ENCODE assay signal across 20 cellular contexts in genomic region chr3:73608805-73609641, GRCh38. TPM values are rescaled to one million over a fixed set of nuclear protein-coding genes. Genes with fewer than 3 reads are reported as not detected.
DNase-seq lines count a peak whose midpoint lies in the region; ATAC-seq, FAIRE-seq and TF ChIP-seq lines count a peak whose summit lies in the region.
"Had no signal": no experiment of that assay in that cellular context is flagged by ENCODE, and none has a peak within 500 bp of the region (broad histone marks: within the 10 kb centered on the region; RNA-seq: fewer than 3 reads in every experiment).

No MANE protein-coding gene starts in this region.

- H3K4me1 Mint-ChIP-seq in astrocyte (ENCODE audit: low read depth, unreplicated experiment): peaks cover 69% of the 10 kb centered on the region
- peaks cover 57% of the 10 kb centered on the region for H3K4me1 Mint-ChIP-seq in mesothelial cell of epicardium
- H3K4me1 Mint-ChIP-seq: CD14-positive monocyte had no signal

- no peaks in the 10 kb centered on the region for H3K9me3 ChIP-seq in astrocyte (ENCODE audit: insufficient read depth, low read depth, low read length)
- no peaks in the 10 kb centered on the region for H3K9me3 ChIP-seq in gastroesophageal sphincter
- no peaks in the 10 kb centered on the region for H3K9me3 ChIP-seq in subcutaneous abdominal adipose tissue (ENCODE audit: control insufficient read depth in 5 of 5, low read length in 5 of 5)
- H3K9me3 ChIP-seq: suprapubic skin had no signal

- peaks cover 9% of the 10 kb centered on the region for H3K36me3 Mint-ChIP-seq in astrocyte (ENCODE audit: low read depth, unreplicated experiment)
- peaks cover 9% of the 10 kb centered on the region for H3K36me3 Mint-ChIP-seq in mesothelial cell of epicardium
- H3K36me3 Mint-ChIP-seq: CD14-positive monocyte had no signal

- H2AFZ ChIP-seq in astrocyte (ENCODE audit: low read depth, low read length): no peak overlapping the region

- TF ChIP-seq CTCF in astrocyte (IDR thresholded peaks at IDR 0.05; ENCODE audit: insufficient read depth, low read depth, low read length): no peak
- no peak for TF ChIP-seq CTCF in gastroesophageal sphincter (IDR thresholded peaks at IDR 0.05)
- TF ChIP-seq CTCF in mesothelial cell of epicardium (IDR thresholded peaks at IDR 0.05; ENCODE audit: unreplicated experiment): no peak

- TF ChIP-seq EP300 in gastroesophageal sphincter (IDR thresholded peaks at IDR 0.05): no peak

- no peak overlapping the region for H3K4me3 ChIP-seq in astrocyte (ENCODE audit: insufficient read depth, low read depth, low read length)
- peak overlapping the region in 1 of 2 donors; percentile 5 for H3K4me3 ChIP-seq in gastroesophageal sphincter
- no peak overlapping the region for H3K4me3 ChIP-seq in subcutaneous abdominal adipose tissue (ENCODE audit: low read depth in 1 of 5, low read length in 5 of 5)
- H3K4me3 ChIP-seq: K562, suprapubic skin had no signal

- H3K4me2 ChIP-seq in astrocyte (ENCODE audit: low read length): no peak overlapping the region

- DNase-seq in astrocyte (ENCODE audit: low read depth): no peak
- DNase-seq in mesothelial cell of epicardium (ENCODE audit: low spot score in 2 of 2, unreplicated experiment in 2 of 2): no peak
- DNase-seq in SW480 (ENCODE audit: low spot score): no peak
- DNase-seq in urothelium cell line (ENCODE audit: low spot score): no peak
- DNase-seq in NCI-H345 (lab: John Stamatoyannopoulos, UW): no peak
- DNase-seq: activated CD4-positive, alpha-beta T cell treated with anti-CD3 and anti-CD28 coated beads, Interleukin-2, amount 50 U/mL, for 4 hours; activated CD8-positive, alpha-beta memory T cell treated with anti-CD3 and anti-CD28 coated beads, Interleukin-2, amount 50 U/mL, for 48 hours; dermis blood vessel endothelial cell; GOT3; left colon; NCI-H1694 treated with DMSO at 0.1 percent for 48 hours had no signal

- H3K4me3 Mint-ChIP-seq in astrocyte (ENCODE audit: unreplicated experiment): peak overlapping the region; percentile 43
- H3K4me3 Mint-ChIP-seq in mesothelial cell of epicardium: no peak overlapping the region
- H3K4me3 Mint-ChIP-seq: CD14-positive monocyte; T-helper 2 cell treated with Interferon-gamma antibody and Interleukin-4, amounts not matched to agents 5 μg/mL and 100 μg/mL, for 36 hours had no signal

- H3K9me3 Mint-ChIP-seq in astrocyte (ENCODE audit: unreplicated experiment): no peaks in the 10 kb centered on the region
- H3K9me3 Mint-ChIP-seq in mesothelial cell of epicardium: no peaks in the 10 kb centered on the region
- H3K9me3 Mint-ChIP-seq: T-helper 2 cell treated with Interferon-gamma antibody and Interleukin-4, amounts not matched to agents 5 μg/mL and 100 μg/mL, for 36 hours had no signal

- H3K27ac Mint-ChIP-seq in astrocyte (ENCODE audit: unreplicated experiment) (peak overlapping the region; percentile 99), mesothelial cell of epicardium (peak overlapping the region; percentile 7)
- H3K27ac Mint-ChIP-seq: CD14-positive monocyte; T-helper 2 cell treated with Interferon-gamma antibody and Interleukin-4, amounts not matched to agents 5 μg/mL and 100 μg/mL, for 36 hours had no signal

- H3K27me3 ChIP-seq in astrocyte (ENCODE audit: insufficient read depth, low read length) (no peaks in the 10 kb centered on the region), gastroesophageal sphincter (no peaks in the 10 kb centered on the region), subcutaneous abdominal adipose tissue (ENCODE audit: control insufficient read depth in 5 of 5, insufficient read depth in 4 of 5, low read length in 5 of 5) (no peaks in the 10 kb centered on the region)
- H3K27me3 ChIP-seq: suprapubic skin had no signal

- FAIRE-seq in astrocyte (lab: Jason Lieb, UNC) (no peak), urothelium cell line (lab: Jason Lieb, UNC) (no peak)
- FAIRE-seq: bronchial epithelial cell, frontal cortex, K562 had no signal

- H3K27me3 Mint-ChIP-seq in astrocyte (ENCODE audit: low read depth, unreplicated experiment) (no peaks in the 10 kb centered on the region), mesothelial cell of epicardium (ENCODE audit: low read depth) (no peaks in the 10 kb centered on the region)

- no peak overlapping the region for H3K9ac ChIP-seq in astrocyte (ENCODE audit: low read length)
- H3K9ac ChIP-seq in subcutaneous abdominal adipose tissue (ENCODE audit: low read length in 5 of 5): peak overlapping the region in 1 of 5 donors; percentile 9

- H3K36me3 ChIP-seq in astrocyte (ENCODE audit: insufficient read depth, low read length) (no peaks in the 10 kb centered on the region), gastroesophageal sphincter (peaks cover 0 to 15% of the 10 kb centered on the region in 2 donors), subcutaneous abdominal adipose tissue (ENCODE audit: control insufficient read depth in 5 of 5, insufficient read depth in 5 of 5, low read length in 5 of 5) (peaks cover 0 to 5% (median 0%) of the 10 kb centered on the region in 5 donors)
- H3K36me3 ChIP-seq: suprapubic skin had no signal

- no peaks in the 10 kb centered on the region for H4K20me1 ChIP-seq in astrocyte (ENCODE audit: insufficient read depth, low read length)

- ATAC-seq in gastroesophageal sphincter (no peak), GM18861 (IDR thresholded peaks at IDR 0.05; ENCODE audit: unreplicated experiment) (no peak)
- ATAC-seq: K562, left colon had no signal

- WGBS in gastroesophageal sphincter (ENCODE audit: low coverage in 1 of 2), 2 donors: 28 to 35% methylated on average over 12 of the region's 12 CpGs

- TF ChIP-seq POLR2A in gastroesophageal sphincter (IDR thresholded peaks at IDR 0.05): no peak

- H3K27ac ChIP-seq in astrocyte (ENCODE audit: low read depth, low read length) (no peak overlapping the region), gastroesophageal sphincter (peak overlapping the region; percentile 50 to 97 (median 71)), subcutaneous abdominal adipose tissue (ENCODE audit: low read depth, low read length) (peak overlapping the region; percentile 2)
- H3K27ac ChIP-seq: suprapubic skin had no signal

- peaks cover 19% of the 10 kb centered on the region for H3K79me2 ChIP-seq in astrocyte (ENCODE audit: insufficient read depth, low read length)

- H3K4me1 ChIP-seq in astrocyte (ENCODE audit: insufficient read depth, low read length) (peaks cover under 1% of the 10 kb centered on the region), gastroesophageal sphincter (peaks cover 41 to 99% (median 52%) of the 10 kb centered on the region in 3 donors), subcutaneous abdominal adipose tissue (ENCODE audit: control insufficient read depth in 5 of 5, insufficient read depth in 5 of 5, low read length in 5 of 5) (peaks cover 5 to 65% (median 48%) of the 10 kb centered on the region in 5 donors)

RNA-seq across cellular contexts. Expression of gene PDZRN3, which starts 15.7 kb away (rescaled TPM):
- total RNA-seq in astrocyte (19.8 and 25.2 TPM in 2 replicates), gastroesophageal sphincter (100 to 1,000 TPM; 227 to 305 (median 265) TPM), mesothelial cell of epicardium (42.9 to 48.4 TPM (median 43.4 TPM) in 3 replicates)
